ENCODE assay signal across 8 cellular contexts in genomic region chr17:1783834-1784611, GRCh38. TPM values are rescaled to one million over a fixed set of nuclear protein-coding genes. Genes with fewer than 3 reads are reported as not detected.
DNase-seq lines count a peak whose midpoint lies in the region; ATAC-seq and TF ChIP-seq lines count a peak whose summit lies in the region.

No MANE protein-coding gene starts in this region.

- H3K4me2 ChIP-seq in IMR-90 (ENCODE audit: low read depth, low read length): no peak overlapping the region

- 0 out of 2 replicates have a peak overlapping the region, but pooled peaks have one; percentile 55 for H3K23ac ChIP-seq in IMR-90 (ENCODE audit: low read depth, low read length)

- peaks cover 44% of the 10 kb centered on the region for H3K36me3 Mint-ChIP-seq in activated T-helper 1 cell treated with anti-CD3 and anti-CD28 coated beads, Interleukin-12 subunit alpha, Interleukin-12 subunit beta, Interleukin-2, Interleukin-4 antibody, amounts not matched to agents 30 ng/mL and 10 ng/mL and 1 ng/mL, durations not matched to agents 14 hours and 24 hours and 36 hours (ENCODE audit: low read depth)
- no peaks in the 10 kb centered on the region for H3K36me3 Mint-ChIP-seq in glutamatergic neuron (ENCODE audit: unreplicated experiment)
- peaks cover 19% of the 10 kb centered on the region for H3K36me3 Mint-ChIP-seq in progenitor cell of endocrine pancreas (ENCODE audit: insufficient read depth)

- peaks cover 2 to 32% of the 10 kb centered on the region in 2 experiments; a peak in 2 of 4 replicates for H3K79me1 ChIP-seq in IMR-90 (ENCODE audit: low read depth in 1 of 2, low read length in 2 of 2)

- H2BK20ac ChIP-seq in IMR-90 (ENCODE audit: low read depth, low read length): peak overlapping the region; percentile 72; the same call in 1 of the 2 replicates

- H3K14ac ChIP-seq in IMR-90 (replicated peaks; ENCODE audit: low read depth, low read length): peak overlapping the region; percentile 78

- peaks cover 28% of the 10 kb centered on the region for H3K4me1 ChIP-seq in IMR-90 (ENCODE audit: control insufficient read depth, insufficient read depth, low read length)

- dilution Hi-C loops in IMR-90 (cut with HindIII; ENCODE audit: low sequenced_read_pairs, unreplicated experiment): no loop called here

- no peak for TF ChIP-seq POLR2A in IMR-90 (IDR thresholded peaks at IDR 0.05; ENCODE audit: low read depth, low read length)

- H3K9me3 ChIP-seq in IMR-90 (ENCODE audit: control insufficient read depth, insufficient read depth, low read length): no peaks in the 10 kb centered on the region

- peak overlapping the region; percentile 68 for H2BK120ac ChIP-seq in IMR-90 (ENCODE audit: low read depth, low read length)

- peak overlapping the region; percentile 38 for H2BK5ac ChIP-seq in IMR-90 (ENCODE audit: low read depth, low read length, poor library complexity, severe bottlenecking)

- POLR2A ChIA-PET in IMR-90 (lab: Charles Lee; ENCODE audit: unreplicated experiment): interaction anchor here (1.0 to 1.1 kb wide), 2 partner anchors 68 to 69 kb away, joined by 4 to 11 read pairs; no protein-coding TSS in a partner anchor

- H3K27me3 ChIP-seq in IMR-90 (ENCODE audit: control insufficient read depth, insufficient read depth, low read length): no peaks in the 10 kb centered on the region

- H2AK9ac ChIP-seq in IMR-90 (replicated peaks; ENCODE audit: low read depth, low read length, poor library complexity): peak overlapping the region; percentile 84

- 60% methylated on average over 1 of the region's 16 CpGs; no CpG with 5 or more reads in 1 of the 2 experiments for WGBS in IMR-90 (ENCODE audit: extremely low coverage in 2 of 2, insufficient read length in 1 of 2), 2 experiments

- H3K4ac ChIP-seq in IMR-90 (ENCODE audit: low read depth, low read length): peak overlapping the region; percentile 75

- peak overlapping the region; percentile 83 for H2AFZ ChIP-seq in IMR-90 (replicated peaks; ENCODE audit: low read length, poor library complexity)

- peaks cover 9% of the 10 kb centered on the region for H3K36me3 ChIP-seq in IMR-90 (ENCODE audit: control insufficient read depth, insufficient read depth, low read length)

- peak; percentile 80 for TF ChIP-seq CTCF in IMR-90 (conservative IDR thresholded peaks at IDR 0.05; ENCODE audit: low read depth, low read length)
- peak; percentile 65 for TF ChIP-seq CTCF in glutamatergic neuron (IDR thresholded peaks at IDR 0.05; ENCODE audit: partially characterized antibody, unreplicated experiment)
- peak; percentile 74 for TF ChIP-seq CTCF in progenitor cell of endocrine pancreas (IDR thresholded peaks at IDR 0.05; ENCODE audit: unreplicated experiment)

- H2AK5ac ChIP-seq in IMR-90 (ENCODE audit: low read depth, low read length): peak overlapping the region; percentile 85; the same call in 1 of the 2 replicates

- H2BK15ac ChIP-seq in IMR-90 (ENCODE audit: low read depth, low read length): peak overlapping the region; percentile 80; the same call in 1 of the 3 replicates

- H3K56ac ChIP-seq in IMR-90 (ENCODE audit: extremely low read depth, insufficient read depth, low read length): no peak overlapping the region

- H3K27me3 Mint-ChIP-seq in activated T-helper 1 cell treated with anti-CD3 and anti-CD28 coated beads, Interleukin-12 subunit alpha, Interleukin-12 subunit beta, Interleukin-2, Interleukin-4 antibody, amounts not matched to agents 30 ng/mL and 10 ng/mL and 1 ng/mL, durations not matched to agents 14 hours and 24 hours and 36 hours (ENCODE audit: insufficient read depth): no peaks in the 10 kb centered on the region
- peaks cover 2% of the 10 kb centered on the region for H3K27me3 Mint-ChIP-seq in glutamatergic neuron (ENCODE audit: unreplicated experiment)
- no peaks in the 10 kb centered on the region for H3K27me3 Mint-ChIP-seq in progenitor cell of endocrine pancreas

- peak overlapping the region; percentile 44 for H3K27ac Mint-ChIP-seq in activated T-helper 1 cell treated with anti-CD3 and anti-CD28 coated beads, Interleukin-12 subunit alpha, Interleukin-12 subunit beta, Interleukin-2, Interleukin-4 antibody, amounts not matched to agents 30 ng/mL and 10 ng/mL and 1 ng/mL, durations not matched to agents 14 hours and 24 hours and 36 hours
- peak overlapping the region; percentile 38 for H3K27ac Mint-ChIP-seq in glutamatergic neuron (ENCODE audit: unreplicated experiment)
- H3K27ac Mint-ChIP-seq in progenitor cell of endocrine pancreas: peak overlapping the region; percentile 54

- peak overlapping the region; percentile 8; the same call in 1 of the 2 replicates for H3K9ac ChIP-seq in IMR-90 (ENCODE audit: low read depth, low read length)

- no peak overlapping the region for H3K4me3 ChIP-seq in IMR-90 (ENCODE audit: insufficient read depth, low read depth, low read length)

- no TSS peak for BruUV-seq in IMR-90 (replicated peaks; lab: Mats Ljungman, UMichigan)

- peaks cover 10% of the 10 kb centered on the region for H3K4me1 Mint-ChIP-seq in activated T-helper 1 cell treated with anti-CD3 and anti-CD28 coated beads, Interleukin-12 subunit alpha, Interleukin-12 subunit beta, Interleukin-2, Interleukin-4 antibody, amounts not matched to agents 30 ng/mL and 10 ng/mL and 1 ng/mL, durations not matched to agents 14 hours and 24 hours and 36 hours (ENCODE audit: low read depth)
- H3K4me1 Mint-ChIP-seq in glutamatergic neuron (ENCODE audit: low read depth, unreplicated experiment) (peaks cover 13% of the 10 kb centered on the region), progenitor cell of endocrine pancreas (ENCODE audit: low read depth) (peaks cover 3% of the 10 kb centered on the region)

- H3K27ac ChIP-seq in IMR-90 (ENCODE audit: insufficient read depth, low read length): peak overlapping the region; percentile 11; the same call in 1 of the 2 replicates

- in situ Hi-C loops in IMR-90 (cut with MboI; ENCODE audit: low sequenced_read_pairs): loop anchor here (10.0 kb wide), 1 partner anchor 129 kb away; no protein-coding TSS in a partner anchor

- peak; percentile 12 for DNase-seq in DMS114 treated with DMSO at 0.1 percent for 48 hours (lab: John Stamatoyannopoulos, UW; ENCODE audit: unreplicated experiment)
- peak; percentile 86 for DNase-seq in IMR-90
- DNase-seq in activated T-helper 1 cell treated with anti-CD3 and anti-CD28 coated beads, Interleukin-12 subunit alpha, Interleukin-12 subunit beta, Interleukin-2, Interleukin-4 antibody, amounts not matched to agents 30 ng/mL and 10 ng/mL and 1 ng/mL, durations not matched to agents 14 hours and 24 hours and 36 hours (ENCODE audit: low spot score): no peak
- DNase-seq in glutamatergic neuron: no peak
- no peak for DNase-seq in progenitor cell of endocrine pancreas (ENCODE audit: low spot score, unreplicated experiment)
- no peak for DNase-seq in GOT3 (lab: John Stamatoyannopoulos, UW)
- DNase-seq in SKM-1 (lab: John Stamatoyannopoulos, UW; ENCODE audit: unreplicated experiment): no peak
- DNase-seq in NCI-H345 (lab: John Stamatoyannopoulos, UW): no peak

- CTCF ChIA-PET in IMR-90 (lab: Yijun Ruan, JAX): interaction anchor here (1.1 to 5.5 kb wide), 8 partner anchors 10 to 134 kb away, joined by 3 to 31 read pairs (median 5); partner anchors contain the start of genes RILP and SERPINF1

- H3K9me3 Mint-ChIP-seq in activated T-helper 1 cell treated with anti-CD3 and anti-CD28 coated beads, Interleukin-12 subunit alpha, Interleukin-12 subunit beta, Interleukin-2, Interleukin-4 antibody, amounts not matched to agents 30 ng/mL and 10 ng/mL and 1 ng/mL, durations not matched to agents 14 hours and 24 hours and 36 hours: no peaks in the 10 kb centered on the region
- H3K9me3 Mint-ChIP-seq in glutamatergic neuron (ENCODE audit: unreplicated experiment) (peaks cover 3% of the 10 kb centered on the region), progenitor cell of endocrine pancreas (ENCODE audit: low read depth) (no peaks in the 10 kb centered on the region)

- peak; percentile 82 for TF ChIP-seq RAD21 in IMR-90 (IDR thresholded peaks at IDR 0.05; ENCODE audit: low read length)

- peak; percentile 63 for ATAC-seq in IMR-90 (ENCODE audit: low read depth)

- peaks cover 8% of the 10 kb centered on the region for H3K9me1 ChIP-seq in IMR-90 (ENCODE audit: insufficient read depth, low read length)

- peak overlapping the region; percentile 11; the same call in 1 of the 2 replicates for H4K5ac ChIP-seq in IMR-90 (ENCODE audit: low read depth, low read length)

- peak overlapping the region; percentile 59 for H4K91ac ChIP-seq in IMR-90 (ENCODE audit: insufficient read depth, low read depth, low read length)

- peak overlapping the region; percentile 8 for H3K18ac ChIP-seq in IMR-90 (ENCODE audit: low read depth, low read length)

- intact Hi-C loops in IMR-90 (cut with micrococcal nuclease): loop anchor here (1.0 to 10.0 kb wide), 2 partner anchors 63 to 209 kb away; no protein-coding TSS in a partner anchor
- intact Hi-C loops in activated T-helper 1 cell treated with anti-CD3 and anti-CD28 coated beads, Interleukin-12 subunit alpha, Interleukin-12 subunit beta, Interleukin-2, Interleukin-4 antibody, amounts not matched to agents 30 ng/mL and 10 ng/mL and 1 ng/mL, durations not matched to agents 14 hours and 24 hours and 36 hours (cut with micrococcal nuclease): loop anchor here (1.0 kb wide), 2 partner anchors 64 to 115 kb away; no protein-coding TSS in a partner anchor

- H3K4me3 Mint-ChIP-seq in activated T-helper 1 cell treated with anti-CD3 and anti-CD28 coated beads, Interleukin-12 subunit alpha, Interleukin-12 subunit beta, Interleukin-2, Interleukin-4 antibody, amounts not matched to agents 30 ng/mL and 10 ng/mL and 1 ng/mL, durations not matched to agents 14 hours and 24 hours and 36 hours: no peak overlapping the region
- H3K4me3 Mint-ChIP-seq in glutamatergic neuron (ENCODE audit: unreplicated experiment): no peak overlapping the region
- H3K4me3 Mint-ChIP-seq in progenitor cell of endocrine pancreas (ENCODE audit: low read depth): no peak overlapping the region

- H4K8ac ChIP-seq in IMR-90 (ENCODE audit: low read depth in 2 of 2, low read length in 2 of 2): peak overlapping the region; percentile 18 to 75; a peak in 3 of 4 replicates

- peaks cover 8% of the 10 kb centered on the region for H4K20me1 ChIP-seq in IMR-90 (ENCODE audit: insufficient read depth, low read length)

RNA-seq across cellular contexts. Expression of gene SERPINF1, which starts 22.2 kb away (rescaled TPM):
- total RNA-seq in IMR-90 (2012; rRNA removed): 11.7 and 15.6 TPM in 2 replicates
- polyA plus RNA-seq in IMR-90 (2012; rRNA removed): 90.2 and 94.3 TPM in 2 replicates
- polyA plus RNA-seq in IMR-90 (2012; cell fraction: cytosol; rRNA removed): 104 and 232 TPM in 2 replicates
- 61.8 and 102 TPM in 2 replicates for polyA plus RNA-seq in IMR-90 (2012; cell fraction: nucleus; rRNA removed; ENCODE audit: low replicate concordance)
- not detected in 2 replicates for total RNA-seq in activated T-helper 1 cell treated with anti-CD3 and anti-CD28 coated beads, Interleukin-12 subunit alpha, Interleukin-12 subunit beta, Interleukin-2, Interleukin-4 antibody, amounts not matched to agents 30 ng/mL and 10 ng/mL and 1 ng/mL, durations not matched to agents 14 hours and 24 hours and 36 hours
- total RNA-seq in glutamatergic neuron (ENCODE audit: unreplicated experiment): 9.7 TPM
- 163 and 169 TPM in 2 replicates for total RNA-seq in progenitor cell of endocrine pancreas

RNA-seq across cellular contexts. Expression of gene SERPINF2, which starts 41.4 kb away (rescaled TPM):
- total RNA-seq in IMR-90 (2012; rRNA removed): not detected in 2 replicates
- not detected in 2 replicates for polyA plus RNA-seq in IMR-90 (2012; rRNA removed)
- 0.02 TPM in 1 of 2 replicates, not detected in the other for polyA plus RNA-seq in IMR-90 (2012; cell fraction: cytosol; rRNA removed)
- polyA plus RNA-seq in IMR-90 (2012; cell fraction: nucleus; rRNA removed; ENCODE audit: low replicate concordance): 0.08 and 0.17 TPM in 2 replicates
- 0.12 and 0.41 TPM in 2 replicates for total RNA-seq in activated T-helper 1 cell treated with anti-CD3 and anti-CD28 coated beads, Interleukin-12 subunit alpha, Interleukin-12 subunit beta, Interleukin-2, Interleukin-4 antibody, amounts not matched to agents 30 ng/mL and 10 ng/mL and 1 ng/mL, durations not matched to agents 14 hours and 24 hours and 36 hours
- 0.37 TPM for total RNA-seq in glutamatergic neuron (ENCODE audit: unreplicated experiment)
- 68.6 and 74.5 TPM in 2 replicates for total RNA-seq in progenitor cell of endocrine pancreas

RNA-seq across cellular contexts. Expression of gene SMYD4, which starts 45.7 kb away (rescaled TPM):
- total RNA-seq in IMR-90 (2012; rRNA removed) (6.7 and 7.2 TPM in 2 replicates), glutamatergic neuron (ENCODE audit: unreplicated experiment) (11.4 TPM), progenitor cell of endocrine pancreas (26.6 and 33.5 TPM in 2 replicates)
- 4.3 and 5.3 TPM in 2 replicates for polyA plus RNA-seq in IMR-90 (2012; rRNA removed)
- 1.9 and 2.0 TPM in 2 replicates for polyA plus RNA-seq in IMR-90 (2012; cell fraction: cytosol; rRNA removed)
- polyA plus RNA-seq in IMR-90 (2012; cell fraction: nucleus; rRNA removed; ENCODE audit: low replicate concordance): 6.4 and 12.5 TPM in 2 replicates
- 28.4 and 33.4 TPM in 2 replicates for total RNA-seq in activated T-helper 1 cell treated with anti-CD3 and anti-CD28 coated beads, Interleukin-12 subunit alpha, Interleukin-12 subunit beta, Interleukin-2, Interleukin-4 antibody, amounts not matched to agents 30 ng/mL and 10 ng/mL and 1 ng/mL, durations not matched to agents 14 hours and 24 hours and 36 hours

RNA-seq across cellular contexts. Expression of gene RPA1, which starts 45.8 kb away (rescaled TPM):
- total RNA-seq in IMR-90 (2012; rRNA removed): 32.8 and 38.4 TPM in 2 replicates
- 44.3 and 48.2 TPM in 2 replicates for polyA plus RNA-seq in IMR-90 (2012; rRNA removed)
- polyA plus RNA-seq in IMR-90 (2012; cell fraction: cytosol; rRNA removed): 20.4 and 27.8 TPM in 2 replicates
- 15.2 and 33.0 TPM in 2 replicates for polyA plus RNA-seq in IMR-90 (2012; cell fraction: nucleus; rRNA removed; ENCODE audit: low replicate concordance)
- 266 and 269 TPM in 2 replicates for total RNA-seq in activated T-helper 1 cell treated with anti-CD3 and anti-CD28 coated beads, Interleukin-12 subunit alpha, Interleukin-12 subunit beta, Interleukin-2, Interleukin-4 antibody, amounts not matched to agents 30 ng/mL and 10 ng/mL and 1 ng/mL, durations not matched to agents 14 hours and 24 hours and 36 hours
- 43.4 TPM for total RNA-seq in glutamatergic neuron (ENCODE audit: unreplicated experiment)
- total RNA-seq in progenitor cell of endocrine pancreas: 111 and 119 TPM in 2 replicates

RNA-seq across cellular contexts. Expression of gene WDR81, which starts 59.5 kb away (rescaled TPM):
- total RNA-seq in IMR-90 (2012; rRNA removed) (3.0 and 3.9 TPM in 2 replicates), glutamatergic neuron (ENCODE audit: unreplicated experiment) (13.4 TPM), progenitor cell of endocrine pancreas (22.1 and 22.4 TPM in 2 replicates)
- polyA plus RNA-seq in IMR-90 (2012; rRNA removed): 8.4 and 10.4 TPM in 2 replicates
- polyA plus RNA-seq in IMR-90 (2012; cell fraction: cytosol; rRNA removed): 4.5 and 7.7 TPM in 2 replicates
- polyA plus RNA-seq in IMR-90 (2012; cell fraction: nucleus; rRNA removed; ENCODE audit: low replicate concordance): 21.3 and 52.6 TPM in 2 replicates
- total RNA-seq in activated T-helper 1 cell treated with anti-CD3 and anti-CD28 coated beads, Interleukin-12 subunit alpha, Interleukin-12 subunit beta, Interleukin-2, Interleukin-4 antibody, amounts not matched to agents 30 ng/mL and 10 ng/mL and 1 ng/mL, durations not matched to agents 14 hours and 24 hours and 36 hours: 21.6 and 21.9 TPM in 2 replicates

Comparison
In these comparisons a context has a peak if more than half of its experiments do, and no peak if none do; other contexts are left out.
1. DNase-seq: peak in DMS114 treated with DMSO at 0.1 percent for 48 hours (single experiment) and IMR-90 (single experiment); none in activated T-helper 1 cell treated with anti-CD3 and anti-CD28 coated beads, Interleukin-12 subunit alpha, Interleukin-12 subunit beta, Interleukin-2, Interleukin-4 antibody, amounts not matched to agents 30 ng/mL and 10 ng/mL and 1 ng/mL, durations not matched to agents 14 hours and 24 hours and 36 hours (single experiment), glutamatergic neuron (single experiment), progenitor cell of endocrine pancreas (single experiment), GOT3 (single experiment), SKM-1 (single experiment) and NCI-H345 (single experiment).
2. RNA of gene SERPINF2, which starts 41.4 kb away (total RNA-seq): 68.6 to 74.5 TPM in progenitor cell of endocrine pancreas; 0.12 to 0.41 TPM in activated T-helper 1 cell treated with anti-CD3 and anti-CD28 coated beads, Interleukin-12 subunit alpha, Interleukin-12 subunit beta, Interleukin-2, Interleukin-4 antibody, amounts not matched to agents 30 ng/mL and 10 ng/mL and 1 ng/mL, durations not matched to agents 14 hours and 24 hours and 36 hours, 0.37 TPM in glutamatergic neuron (single experiment) and not detected in IMR-90; every median in the first group is over 10 times any median in the second.
3. Peak in every context shown above with its lines, with median percentiles within 50 percentile points of each other: CTCF ChIP-seq and H3K27ac Mint-ChIP-seq.